In the genomic region with DNA sequence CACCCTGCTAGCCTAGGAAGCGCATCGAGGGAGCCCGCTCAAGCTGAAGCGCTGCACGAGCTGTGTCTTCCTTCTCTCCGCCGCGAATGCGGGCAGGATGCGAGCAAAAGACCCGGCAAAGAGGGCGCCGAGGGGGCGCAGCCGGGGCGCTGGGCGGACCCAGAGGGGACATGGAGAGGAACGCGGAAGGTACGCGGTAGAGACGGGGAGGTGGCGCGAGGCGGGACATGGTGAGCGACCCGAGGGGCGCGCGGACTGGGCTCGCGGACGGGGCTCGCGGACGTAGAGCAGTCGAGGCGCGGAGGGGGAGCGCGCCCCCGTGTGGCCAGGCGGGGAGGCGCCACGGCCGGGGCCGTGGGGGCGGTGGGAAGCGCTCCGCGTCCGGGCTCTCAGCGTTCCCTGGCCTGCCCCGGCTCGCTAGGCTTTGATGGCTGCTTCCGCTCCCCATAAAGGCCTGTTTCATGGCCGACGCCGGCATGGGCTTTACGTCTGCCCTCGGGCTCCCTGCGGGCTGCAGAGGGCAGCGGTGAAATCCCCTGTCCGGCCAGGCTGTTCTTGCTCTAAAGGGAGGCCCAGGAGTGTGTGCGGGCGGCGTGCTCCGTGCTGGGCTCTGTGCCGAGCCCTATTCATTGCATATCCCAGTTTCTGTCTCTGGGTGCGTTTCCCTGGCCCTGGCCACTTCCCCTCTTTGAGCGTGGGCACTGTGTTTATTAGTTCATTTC, we compare ENCODE assay signal across 8 cellular contexts. TPM values are rescaled to one million over a fixed set of nuclear protein-coding genes. Genes with fewer than 3 reads are reported as not detected.
DNase-seq lines count a peak whose midpoint lies in the region; ATAC-seq, FAIRE-seq and TF ChIP-seq lines count a peak whose summit lies in the region.

No MANE protein-coding gene starts in this region.

- RAD21 ChIA-PET in HCT116 (lab: Charles Lee; ENCODE audit: low non-redundant PET in 1 of 2, low total read pairs in 2 of 2, uncharacterized antibody in 2 of 2, unreplicated experiment in 2 of 2) = no interaction called here

- H4K20me1 ChIP-seq in BLaER1 = no peaks in the 10 kb centered on the region
- no peaks in the 10 kb centered on the region for H4K20me1 ChIP-seq in HCT116 (ENCODE audit: insufficient read depth)
- H4K20me1 ChIP-seq in PC-3 (ENCODE audit: low read length) = no peaks in the 10 kb centered on the region

- H3K9me2 ChIP-seq in HCT116 (ENCODE audit: insufficient read depth) (no peaks in the 10 kb centered on the region), PC-3 (replicated peaks; ENCODE audit: low read length) (no peaks in the 10 kb centered on the region)

- H3K4me1 Mint-ChIP-seq in nephron progenitor cell = peaks cover 18% of the 10 kb centered on the region

- peak overlapping the region; percentile 82 for H3K4me3 Mint-ChIP-seq in nephron progenitor cell

- FAIRE-seq in frontal cortex (lab: Jason Lieb, UNC) = no peak

- TF ChIP-seq RAD21 in HCT116 (IDR thresholded peaks at IDR 0.05; ENCODE audit: low read depth) = peak; percentile 57

- H3K9ac ChIP-seq in BLaER1 (no peak overlapping the region), HCT116 (ENCODE audit: low read length) (peak overlapping the region; percentile 41), PC-3 (ENCODE audit: low read length) (peak overlapping the region; percentile 41), stomach smooth muscle (ENCODE audit: low read length in 2 of 2) (peak overlapping the region; percentile 47 to 55)

- H3K9me3 Mint-ChIP-seq in nephron progenitor cell = peaks cover 24% of the 10 kb centered on the region

- H3K9me3 ChIP-seq in BLaER1 = peaks cover 6% of the 10 kb centered on the region; the same call in 1 of the 2 replicates
- no peaks in the 10 kb centered on the region for H3K9me3 ChIP-seq in HCT116 (ENCODE audit: control insufficient read depth in 1 of 2, insufficient read depth in 1 of 2, low read depth in 1 of 2, low read length in 2 of 2)
- H3K9me3 ChIP-seq in PC-3 (ENCODE audit: low read length) = no peaks in the 10 kb centered on the region
- H3K9me3 ChIP-seq in stomach smooth muscle (ENCODE audit: control insufficient read depth in 2 of 2, low read length in 2 of 2) = peaks cover 0 to 2% of the 10 kb centered on the region in 2 donors

- intact Hi-C loops in HCT116 (cut with micrococcal nuclease) (loop anchor here (2.0 kb wide), 1 partner anchor 502 kb away; no protein-coding TSS in a partner anchor), PC-3 (cut with micrococcal nuclease) (no loop called here)

- POLR2A ChIA-PET in HCT116 (lab: Charles Lee) = no interaction called here
- POLR2A ChIA-PET in PC-3 (lab: Charles Lee; ENCODE audit: unreplicated experiment) = no interaction called here

- H3K4me1 ChIP-seq in BLaER1 (peaks cover 10% of the 10 kb centered on the region), HCT116 (ENCODE audit: control insufficient read depth in 1 of 2, insufficient read depth in 2 of 2, low read length in 2 of 2) (peaks cover 2 to 14% of the 10 kb centered on the region in 2 experiments; a peak in 1 of 4 replicates), PC-3 (ENCODE audit: insufficient read depth, low read length) (peaks cover 8% of the 10 kb centered on the region), stomach smooth muscle (ENCODE audit: control insufficient read depth, insufficient read depth, low read length) (peaks cover 19% of the 10 kb centered on the region)

- no peak for TF ChIP-seq POLR2A in HCT116 (IDR thresholded peaks at IDR 0.05; ENCODE audit: borderline replicate concordance, extremely low read depth, insufficient read depth, insufficient read length)

- CTCF ChIA-PET in HCT116 (lab: Charles Lee) (interaction anchor here (1.0 to 1.1 kb wide), 3 partner anchors 11 to 135 kb away, joined by 3 to 4 read pairs (median 4); no protein-coding TSS in a partner anchor), PC-3 (lab: Charles Lee) (interaction anchor here (0.7 to 0.8 kb wide), 3 partner anchors 36 to 504 kb away, joined by 3 read pairs; no protein-coding TSS in a partner anchor)

- no peak overlapping the region for H3K27ac Mint-ChIP-seq in nephron progenitor cell

- H2AFZ ChIP-seq in HCT116 (ENCODE audit: low read depth, low read length, poor library complexity, severe bottlenecking) (peak overlapping the region; percentile 96), PC-3 (ENCODE audit: low read length) (peak overlapping the region; percentile 82)

- peaks cover 77% of the 10 kb centered on the region for H3K27me3 Mint-ChIP-seq in nephron progenitor cell (ENCODE audit: low read depth, poor library complexity)

- peak; percentile 91 for ATAC-seq in HCT116
- peak; percentile 79 for ATAC-seq in PC-3
- ATAC-seq in GM19455 (IDR thresholded peaks at IDR 0.05; ENCODE audit: unreplicated experiment) = no peak

- H3K27me3 ChIP-seq in BLaER1 (peaks cover 29% of the 10 kb centered on the region), HCT116 (ENCODE audit: insufficient read depth, low read length) (0 out of 2 replicates have a peak, but pooled peaks cover 5% of the 10 kb centered on the region), PC-3 (ENCODE audit: low read length) (peaks cover 13% of the 10 kb centered on the region; the same call in 1 of the 2 replicates), stomach smooth muscle (ENCODE audit: control insufficient read depth in 1 of 2, insufficient read depth in 2 of 2, low read length in 2 of 2) (peaks cover 37 to 39% of the 10 kb centered on the region in 2 donors)

- no peaks in the 10 kb centered on the region for H3K36me3 Mint-ChIP-seq in nephron progenitor cell (ENCODE audit: low read depth)

- H3K4me3 ChIP-seq in BLaER1 (no peak overlapping the region), HCT116 (replicated peaks in 1 of 2; ENCODE audit: low read depth in 1 of 2, low read length in 2 of 2) (peak overlapping the region; percentile 29 to 49), PC-3 (ENCODE audit: low read length) (peak overlapping the region; percentile 65), stomach smooth muscle (ENCODE audit: low read length in 2 of 2) (peak overlapping the region; percentile 67 to 77)

- no peaks in the 10 kb centered on the region for H3K79me2 ChIP-seq in HCT116 (ENCODE audit: insufficient read depth, low read length)
- no peaks in the 10 kb centered on the region for H3K79me2 ChIP-seq in PC-3 (ENCODE audit: low read length)

- TF ChIP-seq CTCF in HCT116 (IDR thresholded peaks at IDR 0.05 in 2 of 3, conservative IDR thresholded peaks at IDR 0.05 in 1 of 3; ENCODE audit: borderline replicate concordance in 1 of 3, insufficient read depth in 1 of 3, low read depth in 2 of 3, low read length in 2 of 3) (peak; percentile 42 to 83 (median 80)), PC-3 (conservative IDR thresholded peaks at IDR 0.05; ENCODE audit: low read depth, low read length) (peak; percentile 94), nephron progenitor cell (IDR thresholded peaks at IDR 0.05) (peak; percentile 91)

- peak overlapping the region; percentile 34 for H3K4me2 ChIP-seq in BLaER1
- H3K4me2 ChIP-seq in HCT116 (ENCODE audit: low read length) = peak overlapping the region; percentile 81
- H3K4me2 ChIP-seq in PC-3 (ENCODE audit: low read length) = peak overlapping the region; percentile 84

- DNase-seq in HCT116 (ENCODE audit: low read depth, low spot score) = no peak
- peak; percentile 77 for DNase-seq in PC-3
- DNase-seq in activated gamma-delta T cell treated with Interleukin-2 at 50 U/mL for 16 hours = peak; percentile 46
- DNase-seq in frontal cortex (ENCODE audit: low spot score in 2 of 2) = peak; percentile 74 to 82
- peak; percentile 89 for DNase-seq in nephron progenitor cell

- H3K27ac ChIP-seq in BLaER1 = no peak overlapping the region
- no peak overlapping the region; the same call in 1 of the 2 replicates for H3K27ac ChIP-seq in HCT116 (ENCODE audit: low read depth, low read length)
- H3K27ac ChIP-seq in PC-3 (ENCODE audit: low read length) = no peak overlapping the region
- no peak overlapping the region for H3K27ac ChIP-seq in stomach smooth muscle (ENCODE audit: low read length)

- H3F3A ChIP-seq in PC-3 (ENCODE audit: low read length, unreplicated experiment) = no peaks in the 10 kb centered on the region

- BruUV-seq in HCT116 (replicated peaks; lab: Mats Ljungman, UMichigan) (no TSS peak), PC-3 (replicated peaks; lab: Mats Ljungman, UMichigan) (no TSS peak)

- no peaks in the 10 kb centered on the region for H3K36me3 ChIP-seq in BLaER1
- no peaks in the 10 kb centered on the region for H3K36me3 ChIP-seq in HCT116 (ENCODE audit: control insufficient read depth in 1 of 2, insufficient read depth in 2 of 2, low read length in 2 of 2)
- no peaks in the 10 kb centered on the region for H3K36me3 ChIP-seq in PC-3 (ENCODE audit: low read depth, low read length)
- H3K36me3 ChIP-seq in stomach smooth muscle (ENCODE audit: control insufficient read depth in 2 of 2, insufficient read depth in 2 of 2, low read length in 2 of 2) = no peaks in the 10 kb centered on the region

TF ChIP-seq in HCT116, 20 proteins besides CTCF, POLR2A, EP300 and RAD21:
- TF ChIP-seq TCF7L2 (IDR thresholded peaks at IDR 0.05; ENCODE audit: borderline replicate concordance, extremely low read depth, insufficient read depth, insufficient read length) = peak; percentile 21
- TF ChIP-seq, protein P1, sequence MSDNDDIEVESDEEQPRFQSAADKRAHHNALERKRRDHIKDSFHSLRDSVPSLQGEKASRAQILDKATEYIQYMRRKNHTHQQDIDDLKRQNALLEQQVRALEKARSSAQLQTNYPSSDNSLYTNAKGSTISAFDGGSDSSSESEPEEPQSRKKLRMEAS (IDR thresholded peaks at IDR 0.05) = no peak
- TF ChIP-seq ELF1 (IDR thresholded peaks at IDR 0.05; ENCODE audit: borderline replicate concordance, low read depth) = no peak
- TF ChIP-seq EGR1 (IDR thresholded peaks at IDR 0.05; ENCODE audit: low read depth) = peak; percentile 56; the same call in 1 of the 2 replicates
- no peak for TF ChIP-seq SP1 (IDR thresholded peaks at IDR 0.05; ENCODE audit: low read depth)

RNA-seq across cellular contexts. Expression of gene TRIM29, which starts 31.2 kb away (rescaled TPM):
- total RNA-seq in HCT116 (2021; ENCODE audit: unreplicated experiment) (0.54 TPM), PC-3 (2014; rRNA removed) (31.8 and 38.5 TPM in 2 replicates), frontal cortex (not detected)
- polyA plus RNA-seq in HCT116 (2012) = 0.29 and 0.53 TPM in 2 replicates

RNA-seq across cellular contexts. Expression of gene OAF, which starts 41.7 kb away (rescaled TPM):
- 32.3 TPM for total RNA-seq in HCT116 (2021; ENCODE audit: unreplicated experiment)
- 24.3 and 26.3 TPM in 2 replicates for polyA plus RNA-seq in HCT116 (2012)
- 97.1 and 126 TPM in 2 replicates for total RNA-seq in PC-3 (2014; rRNA removed)
- 1.2 TPM for total RNA-seq in frontal cortex

Comparison
In these comparisons a context has a peak if more than half of its experiments do, and no peak if none do; other contexts are left out.
1. H3K4me2 ChIP-seq: peak in every context shown above with its lines; median percentile 84 in PC-3; 81 in HCT116; 34 in BLaER1.
2. RNA of gene TRIM29, which starts 31.2 kb away (total RNA-seq): 31.8 to 38.5 TPM in PC-3; 0.54 TPM in HCT116 (single experiment) and not detected in frontal cortex (single experiment); every median in the first group is over 10 times any median in the second.
3. RNA of gene OAF, which starts 41.7 kb away (total RNA-seq): 97.1 to 126 TPM in PC-3 and 32.3 TPM in HCT116 (single experiment); 1.2 TPM in frontal cortex (single experiment); every median in the first group is over 10 times any median in the second.
4. Peak in every context shown above with its lines, with median percentiles within 50 percentile points of each other: CTCF ChIP-seq.